9 cellular contexts compared by ENCODE assay signal in genomic region chr22:17257578-17257977, GRCh38. TPM values are rescaled to one million over a fixed set of nuclear protein-coding genes. Genes with fewer than 3 reads are reported as not detected.
DNase-seq lines count a peak whose midpoint lies in the region; ATAC-seq lines count a peak whose summit lies in the region.
"Had no signal": no experiment of that assay in that cellular context is flagged by ENCODE, and none has a peak within 500 bp of the region (broad histone marks: within the 10 kb centered on the region; RNA-seq: fewer than 3 reads in every experiment).

No MANE protein-coding gene starts in this region.

- no peaks in the 10 kb centered on the region for H3K36me3 ChIP-seq in CD8-positive, alpha-beta memory T cell (ENCODE audit: insufficient read depth, low read length)

- CTCF ChIA-PET in CD8-positive, alpha-beta memory T cell (lab: Charles Lee) = interaction anchor here (0.8 kb wide), 1 partner anchor 76 kb away, joined by 3 read pairs; no protein-coding TSS in a partner anchor

- ATAC-seq in HG03280 (IDR thresholded peaks at IDR 0.05; ENCODE audit: unreplicated experiment) (peak; percentile 37), sciatic nerve (peak; percentile 57)
- no peak for ATAC-seq in activated naive CD8-positive, alpha-beta T cell treated with anti-CD3 and anti-CD28 coated beads, Interleukin-2, amount 10 ng/mL, durations not matched to agents 7 days and 5 days (ENCODE audit: low read depth)

- H3K9me3 ChIP-seq in CD8-positive, alpha-beta memory T cell (ENCODE audit: low read length) = no peaks in the 10 kb centered on the region

- DNase-seq in CD8-positive, alpha-beta memory T cell = no peak
- peak; percentile 24 for DNase-seq in GM19240 (ENCODE audit: insufficient read length, low spot score)
- DNase-seq in activated naive CD8-positive, alpha-beta T cell treated with anti-CD3 and anti-CD28 coated beads, Interleukin-2, amount 10 ng/mL, durations not matched to agents 7 days and 5 days = no peak
- DNase-seq in sciatic nerve (ENCODE audit: low spot score) = no peak
- DNase-seq in SKM-1 treated with dmso at 0.1 percent for 144 hours (lab: John Stamatoyannopoulos, UW; ENCODE audit: unreplicated experiment) = no peak
- no peak for DNase-seq in EL
- DNase-seq in pons (ENCODE audit: low spot score) = no peak

- peaks cover 18% of the 10 kb centered on the region for H3K4me1 ChIP-seq in CD8-positive, alpha-beta memory T cell (ENCODE audit: insufficient read depth, low read length)

- H3K27me3 ChIP-seq in CD8-positive, alpha-beta memory T cell (ENCODE audit: insufficient read depth, low read length, poor library complexity, severe bottlenecking) = no peaks in the 10 kb centered on the region

- peaks cover 13 to 18% (median 16%) of the 10 kb centered on the region in 3 donors for H3K4me1 Mint-ChIP-seq in CD8-positive, alpha-beta memory T cell
- peaks cover 20% of the 10 kb centered on the region for H3K4me1 Mint-ChIP-seq in activated naive CD8-positive, alpha-beta T cell treated with anti-CD3 and anti-CD28 coated beads, Interleukin-2, amount 10 ng/mL, durations not matched to agents 7 days and 5 days

- no peaks in the 10 kb centered on the region for H3K9me3 Mint-ChIP-seq in CD8-positive, alpha-beta memory T cell
- H3K9me3 Mint-ChIP-seq in activated naive CD8-positive, alpha-beta T cell treated with anti-CD3 and anti-CD28 coated beads, Interleukin-2, amount 10 ng/mL, durations not matched to agents 7 days and 5 days = no peaks in the 10 kb centered on the region
- H3K9me3 Mint-ChIP-seq: stimulated activated naive CD8-positive, alpha-beta T cell treated with anti-CD3 and anti-CD28 coated beads, Interleukin-15, Interleukin-2, amounts not matched to agents 100 ng/mL and 50 ng/mL, for 24 hours had no signal

- H3K4me3 ChIP-seq in CD8-positive, alpha-beta memory T cell (ENCODE audit: low read length) = no peak overlapping the region

- no peaks in the 10 kb centered on the region for H3K36me3 Mint-ChIP-seq in CD8-positive, alpha-beta memory T cell
- H3K36me3 Mint-ChIP-seq in activated naive CD8-positive, alpha-beta T cell treated with anti-CD3 and anti-CD28 coated beads, Interleukin-2, amount 10 ng/mL, durations not matched to agents 7 days and 5 days = no peaks in the 10 kb centered on the region

- no peak overlapping the region for H3K27ac ChIP-seq in CD8-positive, alpha-beta memory T cell (ENCODE audit: low read depth, low read length)

- H3K4me3 Mint-ChIP-seq in CD8-positive, alpha-beta memory T cell = peak overlapping the region in 4 of 7 donors; percentile 33 to 54 (median 42)
- peak overlapping the region; percentile 51 for H3K4me3 Mint-ChIP-seq in activated naive CD8-positive, alpha-beta T cell treated with anti-CD3 and anti-CD28 coated beads, Interleukin-2, amount 10 ng/mL, durations not matched to agents 7 days and 5 days
- H3K4me3 Mint-ChIP-seq: stimulated activated naive CD8-positive, alpha-beta T cell treated with anti-CD3 and anti-CD28 coated beads, Interleukin-15, Interleukin-2, amounts not matched to agents 100 ng/mL and 50 ng/mL, for 24 hours had no signal

- H3K27me3 Mint-ChIP-seq in CD8-positive, alpha-beta memory T cell = no peaks in the 10 kb centered on the region
- peaks cover 3% of the 10 kb centered on the region for H3K27me3 Mint-ChIP-seq in activated naive CD8-positive, alpha-beta T cell treated with anti-CD3 and anti-CD28 coated beads, Interleukin-2, amount 10 ng/mL, durations not matched to agents 7 days and 5 days
- H3K27me3 Mint-ChIP-seq: stimulated activated naive CD8-positive, alpha-beta T cell treated with anti-CD3 and anti-CD28 coated beads, Interleukin-15, Interleukin-2, amounts not matched to agents 100 ng/mL and 50 ng/mL, for 24 hours had no signal

- intact Hi-C loops in sciatic nerve (cut with DNase I) = no loop called here

- peak overlapping the region in 5 of 8 donors; percentile 7 to 81 (median 56) for H3K27ac Mint-ChIP-seq in CD8-positive, alpha-beta memory T cell
- peak overlapping the region; percentile 80 for H3K27ac Mint-ChIP-seq in activated naive CD8-positive, alpha-beta T cell treated with anti-CD3 and anti-CD28 coated beads, Interleukin-2, amount 10 ng/mL, durations not matched to agents 7 days and 5 days
- H3K27ac Mint-ChIP-seq: stimulated activated naive CD8-positive, alpha-beta T cell treated with anti-CD3 and anti-CD28 coated beads, Interleukin-15, Interleukin-2, amounts not matched to agents 100 ng/mL and 50 ng/mL, for 24 hours had no signal

- POLR2A ChIA-PET in CD8-positive, alpha-beta memory T cell (lab: Charles Lee) = interaction anchor here (1.1 kb wide), 1 partner anchor 39 kb away, joined by 6 read pairs; the partner anchor contains the start of gene ADA2
- POLR2A ChIA-PET in activated naive CD8-positive, alpha-beta T cell treated with anti-CD3 and anti-CD28 coated beads, Interleukin-2, amount 10 ng/mL, durations not matched to agents 7 days and 5 days (lab: Charles Lee) = interaction anchor here (0.9 to 3.9 kb wide), 4 partner anchors 9 to 39 kb away, joined by 3 to 20 read pairs (median 5); partner anchors contain the start of gene ADA2

RNA-seq across cellular contexts. Expression of gene ADA2, which starts 38.3 kb away (rescaled TPM):
- 10 to 100 TPM in 1 of 2 experiments, 1 to 10 TPM in 1; 8.6 to 11.1 TPM for total RNA-seq in CD8-positive, alpha-beta memory T cell
- polyA plus RNA-seq in CD8-positive, alpha-beta memory T cell = 76.9 TPM
- total RNA-seq in activated naive CD8-positive, alpha-beta T cell treated with anti-CD3 and anti-CD28 coated beads, Interleukin-2, amount 10 ng/mL, durations not matched to agents 7 days and 5 days = 10 to 100 TPM; 81.6 to 90.6 TPM
- 29.6 TPM for total RNA-seq in sciatic nerve
